ENCODE assay signal across 8 cellular contexts in genomic region chr6:33248643-33248931, GRCh38. TPM values are rescaled to one million over a fixed set of nuclear protein-coding genes. Genes with fewer than 3 reads are reported as not detected.
DNase-seq lines count a peak whose midpoint lies in the region; ATAC-seq and TF ChIP-seq lines count a peak whose summit lies in the region.

No MANE protein-coding gene starts in this region.

- peaks cover 14% of the 10 kb centered on the region for H3K4me1 Mint-ChIP-seq in endodermal cell
- H3K4me1 Mint-ChIP-seq in naive B cell: peaks cover 20 to 40% (median 38%) of the 10 kb centered on the region in 3 donors

- ATAC-seq in HG02798 (IDR thresholded peaks at IDR 0.05; ENCODE audit: poor library complexity, unreplicated experiment): peak; percentile 3
- peak; percentile 21 to 22 for ATAC-seq in naive B cell (ENCODE audit: low read depth in 2 of 2)

- peaks cover 16% of the 10 kb centered on the region for H3K36me3 ChIP-seq in endodermal cell (ENCODE audit: control insufficient read depth, insufficient read depth, low read length)

- H3K9me3 Mint-ChIP-seq in endodermal cell: no peaks in the 10 kb centered on the region
- no peaks in the 10 kb centered on the region for H3K9me3 Mint-ChIP-seq in naive B cell

- no peak for TF ChIP-seq CTCF in GM12875 (IDR thresholded peaks at IDR 0.05; ENCODE audit: borderline replicate concordance, insufficient read depth, low read depth, low read length)
- TF ChIP-seq CTCF in endodermal cell (conservative IDR thresholded peaks at IDR 0.05): peak; percentile 26

- peaks cover 30% of the 10 kb centered on the region for H3K27me3 ChIP-seq in endodermal cell (ENCODE audit: control insufficient read depth, insufficient read depth, low read length, poor library complexity, severe bottlenecking)

- no peaks in the 10 kb centered on the region for H3K9me3 ChIP-seq in endodermal cell (ENCODE audit: control insufficient read depth, low read length)

- H3K36me3 Mint-ChIP-seq in endodermal cell (ENCODE audit: low read depth): peaks cover 19% of the 10 kb centered on the region
- peaks cover 5 to 7% of the 10 kb centered on the region in 2 donors for H3K36me3 Mint-ChIP-seq in naive B cell

- H3K4me3 Mint-ChIP-seq in endodermal cell (peak overlapping the region; percentile 66), naive B cell (peak overlapping the region; percentile 89 to 95 (median 92))

- H3K27ac Mint-ChIP-seq in endodermal cell (peak overlapping the region; percentile 78), naive B cell (peak overlapping the region; percentile 91 to 99 (median 97))

- H3K27me3 Mint-ChIP-seq in endodermal cell (ENCODE audit: insufficient read depth) (peaks cover 26% of the 10 kb centered on the region), naive B cell (peaks cover 0 to 4% (median 0%) of the 10 kb centered on the region in 3 donors)

- peak overlapping the region; percentile 43 for H3K4me3 ChIP-seq in GM12875 (ENCODE audit: low read depth, low read length)
- peak overlapping the region; percentile 82 for H3K4me3 ChIP-seq in endodermal cell (ENCODE audit: low read length)

- peaks cover 5% of the 10 kb centered on the region for H3K4me1 ChIP-seq in endodermal cell (ENCODE audit: control insufficient read depth, insufficient read depth, low read length)

- WGBS in endodermal cell (ENCODE audit: insufficient coverage in 1 of 2, insufficient read length in 1 of 2), 2 experiments: 7 to 9% methylated on average over 12 to 18 of the region's 18 CpGs

- H3K9ac ChIP-seq in endodermal cell (ENCODE audit: extremely low read depth, low read length, poor library complexity, severe bottlenecking): peak overlapping the region; percentile 6

- DNase-seq in SHP77 treated with DMSO at 0.1 percent for 48 hours (lab: John Stamatoyannopoulos, UW) (peak; percentile 45), endodermal cell (no peak), naive B cell (no peak), retina (no peak), ecto neural progenitor cell (ENCODE audit: low spot score) (no peak), dermis blood vessel endothelial cell (no peak)

- H3K27ac ChIP-seq in endodermal cell (ENCODE audit: low read depth, low read length): peak overlapping the region; percentile 72

RNA-seq across cellular contexts. Expression of gene VPS52, which starts 23.1 kb away (rescaled TPM):
- total RNA-seq in endodermal cell (10 to 100 TPM; 51.4 to 63.9 TPM), dermis blood vessel endothelial cell (33.7 and 38.5 TPM in 2 replicates)
- 63.6 TPM for polyA plus RNA-seq in endodermal cell (2013, experiment 1 of 2)
- 53.0 TPM for polyA plus RNA-seq in endodermal cell (2013, experiment 2 of 2)
- 10 to 100 TPM in 5 of 6 donors, 1 to 10 TPM in 1; 5.3 to 18.9 (median 14.4) TPM for polyA plus RNA-seq in naive B cell (ENCODE audit: low read depth in 6 of 6)

RNA-seq across cellular contexts. Expression of gene RPS18, which starts 23.3 kb away (rescaled TPM):
- total RNA-seq in endodermal cell: 1,000 to 10,000 TPM; 2,541 to 3,009 TPM
- polyA plus RNA-seq in endodermal cell (2013, experiment 1 of 2): 3,245 TPM
- polyA plus RNA-seq in endodermal cell (2013, experiment 2 of 2): 3,023 TPM
- over 10,000 TPM in 1 of 6 donors, 1,000 to 10,000 TPM in 5; 6,561 to 10,092 (median 8,290) TPM for polyA plus RNA-seq in naive B cell (ENCODE audit: low read depth in 6 of 6)
- 1,732 and 3,722 TPM in 2 replicates for total RNA-seq in dermis blood vessel endothelial cell

RNA-seq across cellular contexts. Expression of gene B3GALT4, which starts 28.3 kb away (rescaled TPM):
- 1 to 10 TPM; 3.9 to 5.5 TPM for total RNA-seq in endodermal cell
- 3.5 TPM for polyA plus RNA-seq in endodermal cell (2013, experiment 1 of 2)
- polyA plus RNA-seq in endodermal cell (2013, experiment 2 of 2): 3.2 TPM
- 10 to 100 TPM; 18.3 to 31.6 (median 22.2) TPM for polyA plus RNA-seq in naive B cell (ENCODE audit: low read depth in 6 of 6)
- total RNA-seq in dermis blood vessel endothelial cell: 5.9 and 10.0 TPM in 2 replicates

RNA-seq across cellular contexts. Expression of gene RING1, which starts 40.3 kb away (rescaled TPM):
- total RNA-seq in endodermal cell: 10 to 100 TPM; 31.0 to 31.8 TPM
- 65.4 TPM for polyA plus RNA-seq in endodermal cell (2013, experiment 1 of 2)
- 55.9 TPM for polyA plus RNA-seq in endodermal cell (2013, experiment 2 of 2)
- 10 to 100 TPM in 1 of 6 donors, 1 to 10 TPM in 5; 2.8 to 12.1 (median 7.4) TPM for polyA plus RNA-seq in naive B cell (ENCODE audit: low read depth in 6 of 6)
- total RNA-seq in dermis blood vessel endothelial cell: 22.6 and 29.0 TPM in 2 replicates

RNA-seq across cellular contexts. Expression of gene WDR46, which starts 40.5 kb away (rescaled TPM):
- total RNA-seq in endodermal cell (10 to 100 TPM; 42.9 to 62.5 TPM), dermis blood vessel endothelial cell (65.9 and 75.4 TPM in 2 replicates)
- polyA plus RNA-seq in endodermal cell (2013, experiment 1 of 2): 41.0 TPM
- 32.0 TPM for polyA plus RNA-seq in endodermal cell (2013, experiment 2 of 2)
- polyA plus RNA-seq in naive B cell (ENCODE audit: low read depth in 6 of 6): 10 to 100 TPM; 50.5 to 78.0 (median 59.3) TPM
